ENCODE assay signal across 20 cellular contexts in the genomic region with DNA sequence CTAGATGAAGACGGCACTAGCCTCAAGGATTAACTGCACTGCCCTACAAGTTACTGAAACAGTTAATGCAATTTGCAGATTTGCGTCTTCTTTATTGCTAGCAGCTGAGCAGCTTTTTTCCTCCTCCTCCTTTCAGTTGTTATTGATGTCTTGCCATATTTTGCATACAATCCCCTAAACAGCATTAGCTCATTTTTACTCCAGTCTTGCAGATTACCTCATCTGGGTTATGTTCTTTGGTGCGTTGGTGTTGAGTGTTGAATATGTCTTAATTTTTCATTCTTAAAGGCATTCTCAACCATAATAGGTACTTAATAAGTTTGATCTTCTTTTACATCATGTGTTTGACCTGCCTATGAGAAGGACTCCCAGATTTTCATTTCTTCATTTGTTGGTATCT.
DNase-seq lines count a peak whose midpoint lies in the region; ATAC-seq and TF ChIP-seq lines count a peak whose summit lies in the region.
"Had no signal": no experiment of that assay in that cellular context is flagged by ENCODE, and none has a peak within 500 bp of the region (broad histone marks: within the 10 kb centered on the region; RNA-seq: fewer than 3 reads in every experiment).

No MANE protein-coding gene starts in this region.

- peaks cover 3% of the 10 kb centered on the region for H3K9me3 Mint-ChIP-seq in activated T-cell treated with anti-CD3 and anti-CD28 coated beads, Interleukin-2, amount 50 U/mL, for 4 hours

- WGBS in heart right ventricle, 2 donors, result 62 to 68% methylated on average over 3 of the region's 3 CpGs

- intact Hi-C loops in Right ventricle myocardium inferior (cut with DNase I), result no loop called here
- intact Hi-C loops in cardiac septum (cut with DNase I), result loop anchor here (2.0 to 10.0 kb wide), 2 partner anchors 330 to 466 kb away; a partner anchor contains a TSS
- intact Hi-C loops in heart right ventricle (cut with DNase I), result no loop called here

- H3K27me3 ChIP-seq in heart right ventricle, result peaks cover 0 to 4% (median 0%) of the 10 kb centered on the region in 7 donors

- no peaks in the 10 kb centered on the region for H3K27me3 Mint-ChIP-seq in activated T-cell treated with anti-CD3 and anti-CD28 coated beads, Interleukin-2, amount 50 U/mL, for 4 hours (ENCODE audit: low read depth)

- peak overlapping the region in 1 of 10 donors; percentile 27 for H3K27ac ChIP-seq in heart right ventricle
- H3K27ac ChIP-seq: 22Rv1 had no signal

- DNase-seq in Right ventricle myocardium inferior (ENCODE audit: missing footprints), result no peak
- DNase-seq in cardiac septum (ENCODE audit: low spot score), result no peak
- DNase-seq in cardiac fibroblast (ENCODE audit: low read depth in 2 of 2), result peak; percentile 25 to 41
- DNase-seq in heart right ventricle, result no peak
- no peak for DNase-seq in activated T-cell treated with anti-CD3 and anti-CD28 coated beads, Interleukin-2, amount 50 U/mL, for 4 hours
- no peak for DNase-seq in activated T-cell treated with anti-CD3 and anti-CD28 coated beads, Interleukin-2, amount 50 U/mL, for 48 hours
- no peak for DNase-seq in NCI-H1436 treated with DMSO at 0.1 percent for 48 hours (lab: John Stamatoyannopoulos, UW)
- DNase-seq: C1 segment of cervical spinal cord; CD8-positive, alpha-beta T cell; DMS153; GDM1; H7; NCI-H1105; NCI-H2029 treated with DMSO at 0.1 percent for 48 hours; NCI-H345; NCI-H524 treated with DMSO at 0.1 percent for 48 hours; SHP77 had no signal

- no peaks in the 10 kb centered on the region for H3K4me1 Mint-ChIP-seq in activated T-cell treated with anti-CD3 and anti-CD28 coated beads, Interleukin-2, amount 50 U/mL, for 4 hours (ENCODE audit: low read depth)

- peaks cover 0 to 29% (median 10%) of the 10 kb centered on the region in 9 donors for H3K4me1 ChIP-seq in heart right ventricle

- no peak overlapping the region for H3K4me3 ChIP-seq in cardiac fibroblast (replicated peaks in 1 of 2; ENCODE audit: low read depth in 2 of 2, low read length in 2 of 2)
- no peak overlapping the region for H3K4me3 ChIP-seq in heart right ventricle

- no peaks in the 10 kb centered on the region for H3K36me3 ChIP-seq in heart right ventricle

- no peaks in the 10 kb centered on the region for H3K36me3 Mint-ChIP-seq in activated T-cell treated with anti-CD3 and anti-CD28 coated beads, Interleukin-2, amount 50 U/mL, for 4 hours (ENCODE audit: insufficient read depth)
- H3K36me3 Mint-ChIP-seq: CD8-positive, alpha-beta T cell; IgD-negative memory B cell had no signal

- no peak for TF ChIP-seq CTCF in cardiac fibroblast (IDR thresholded peaks at IDR 0.05; ENCODE audit: low read depth, low read length)
- no peak for TF ChIP-seq CTCF in heart right ventricle (IDR thresholded peaks at IDR 0.05)

- H3K4me3 Mint-ChIP-seq in activated T-cell treated with anti-CD3 and anti-CD28 coated beads, Interleukin-2, amount 50 U/mL, for 4 hours, result no peak overlapping the region
- H3K4me3 Mint-ChIP-seq: CD8-positive, alpha-beta T cell; IgD-negative memory B cell had no signal

- peak; percentile 67 for ATAC-seq in Right ventricle myocardium inferior
- ATAC-seq in heart right ventricle, result peak in 6 of 8 donors; percentile 56 to 72 (median 60)
- ATAC-seq in activated T-cell treated with anti-CD3 and anti-CD28 coated beads, Interleukin-2, amount 50 U/mL, for 4 hours, result no peak
- no peak for ATAC-seq in GM21528 (IDR thresholded peaks at IDR 0.05; ENCODE audit: low FRiP score, unreplicated experiment)
- ATAC-seq: CD8-positive, alpha-beta T cell had no signal

- H3K9me3 ChIP-seq in heart right ventricle, result no peaks in the 10 kb centered on the region

Comparison
In these comparisons a context has a peak if more than half of its experiments do, and no peak if none do; other contexts are left out.
1. ATAC-seq: peak in Right ventricle myocardium inferior (single experiment) and heart right ventricle (6 of 8); none in activated T-cell treated with anti-CD3 and anti-CD28 coated beads, Interleukin-2, amount 50 U/mL, for 4 hours (0 of 2) and GM21528 (single experiment).
2. DNase-seq: peak in cardiac fibroblast (2 of 2); none in Right ventricle myocardium inferior (single experiment), cardiac septum (single experiment), heart right ventricle (0 of 2), activated T-cell treated with anti-CD3 and anti-CD28 coated beads, Interleukin-2, amount 50 U/mL, for 4 hours (single experiment), activated T-cell treated with anti-CD3 and anti-CD28 coated beads, Interleukin-2, amount 50 U/mL, for 48 hours (0 of 2) and NCI-H1436 treated with DMSO at 0.1 percent for 48 hours (single experiment).